ENCODE assay signal across 18 cellular contexts in genomic region chr4:14059006-14059405, GRCh38.
A peak's percentile ranks its signal among the peaks of the same experiment; 100 is the strongest.
DNase-seq lines count a peak whose midpoint lies in the region; TF ChIP-seq lines count a peak whose summit lies in the region.
"Had no signal": no experiment of that assay in that cellular context is flagged by ENCODE, and none has a peak within 500 bp of the region (broad histone marks: within the 10 kb centered on the region; RNA-seq: fewer than 3 reads in every experiment).

No MANE protein-coding gene starts in this region.

- H3K4me3 Mint-ChIP-seq in Caco-2 (ENCODE audit: unreplicated experiment), result no peak overlapping the region
- H3K4me3 Mint-ChIP-seq: CD8-positive, alpha-beta T cell had no signal

- POLR2A ChIA-PET in Caco-2 (lab: Charles Lee), result no interaction called here

- H3K9me3 Mint-ChIP-seq in Caco-2 (ENCODE audit: unreplicated experiment), result no peaks in the 10 kb centered on the region

- no peak overlapping the region for H3K27ac Mint-ChIP-seq in Caco-2 (ENCODE audit: unreplicated experiment)
- H3K27ac Mint-ChIP-seq: CD8-positive, alpha-beta T cell had no signal

- no peaks in the 10 kb centered on the region for H3K9me3 ChIP-seq in Caco-2
- H3K9me3 ChIP-seq: BLaER1, SJSA1 had no signal

- DNase-seq in EH (ENCODE audit: low read depth) (peak; percentile 13), amniotic epithelial cell (ENCODE audit: low read depth) (peak; percentile 52), fibroblast of peridontal ligament (ENCODE audit: extremely low read depth) (peak; percentile 69), skeletal muscle cell (ENCODE audit: low read depth) (peak; percentile 49), RKO (ENCODE audit: low spot score) (no peak), Caco-2 (no peak), NCI-H1048 (lab: John Stamatoyannopoulos, UW) (no peak)
- no peak for DNase-seq in NK-92 treated with Interleukin-12 subunit alpha and Interleukin-12 subunit beta, amount 100 ng/mL, for 24 hours (lab: John Stamatoyannopoulos, UW)
- DNase-seq: CD8-positive, alpha-beta T cell; DMS79; GDM1; KG1; NCI-H1436 treated with DMSO at 0.1 percent for 48 hours; NCI-H2029 treated with DMSO at 0.1 percent for 48 hours; NCI-H510A treated with DMSO at 0.1 percent for 48 hours; PC-9 had no signal

- intact Hi-C loops in Caco-2 (cut with micrococcal nuclease; ENCODE audit: unreplicated experiment), result no loop called here

- no peak for TF ChIP-seq CTCF in Caco-2 (IDR thresholded peaks at IDR 0.05; ENCODE audit: insufficient read depth in 1 of 2, low read depth in 1 of 2, low read length in 1 of 2, severe bottlenecking in 1 of 2, unreplicated experiment in 1 of 2)

- peaks cover 8% of the 10 kb centered on the region for H3K4me1 Mint-ChIP-seq in Caco-2 (ENCODE audit: low read depth, unreplicated experiment)

- CTCF ChIA-PET in Caco-2 (lab: Charles Lee), result no interaction called here

- H3K4me1 ChIP-seq in Caco-2, result no peaks in the 10 kb centered on the region
- H3K4me1 ChIP-seq: BLaER1, SJSA1 had no signal

- no peaks in the 10 kb centered on the region for H3K27me3 Mint-ChIP-seq in Caco-2 (ENCODE audit: insufficient read depth, unreplicated experiment)

- no TSS peak for BruUV-seq in Caco-2 (replicated peaks; lab: Mats Ljungman, UMichigan)

- no peaks in the 10 kb centered on the region for H3K36me3 Mint-ChIP-seq in Caco-2 (ENCODE audit: insufficient read depth, unreplicated experiment)
- H3K36me3 Mint-ChIP-seq: CD8-positive, alpha-beta T cell had no signal

- H3K4me3 ChIP-seq in skeletal muscle cell (ENCODE audit: low read depth, low read length) (no peak overlapping the region), Caco-2 (ENCODE audit: low read depth, low read length) (no peak overlapping the region)
- H3K4me3 ChIP-seq: BLaER1, PC-9, SJSA1 had no signal

- no peaks in the 10 kb centered on the region for H3K27me3 ChIP-seq in Caco-2 (replicated peaks; ENCODE audit: control insufficient read depth, insufficient read depth, low read length)
- H3K27me3 ChIP-seq: BLaER1, SJSA1 had no signal

- no peaks in the 10 kb centered on the region for H3K36me3 ChIP-seq in Caco-2 (ENCODE audit: control insufficient read depth, insufficient read depth, low read length)
- H3K36me3 ChIP-seq: BLaER1, SJSA1 had no signal

Comparison
In these comparisons a context has a peak if more than half of its experiments do, and no peak if none do; other contexts are left out.
1. DNase-seq: peak in EH (single experiment), amniotic epithelial cell (single experiment), fibroblast of peridontal ligament (single experiment) and skeletal muscle cell (single experiment); none in NK-92 treated with Interleukin-12 subunit alpha and Interleukin-12 subunit beta, amount 100 ng/mL, for 24 hours (single experiment), RKO (single experiment), Caco-2 (0 of 2) and NCI-H1048 (single experiment).